In the genomic region with DNA sequence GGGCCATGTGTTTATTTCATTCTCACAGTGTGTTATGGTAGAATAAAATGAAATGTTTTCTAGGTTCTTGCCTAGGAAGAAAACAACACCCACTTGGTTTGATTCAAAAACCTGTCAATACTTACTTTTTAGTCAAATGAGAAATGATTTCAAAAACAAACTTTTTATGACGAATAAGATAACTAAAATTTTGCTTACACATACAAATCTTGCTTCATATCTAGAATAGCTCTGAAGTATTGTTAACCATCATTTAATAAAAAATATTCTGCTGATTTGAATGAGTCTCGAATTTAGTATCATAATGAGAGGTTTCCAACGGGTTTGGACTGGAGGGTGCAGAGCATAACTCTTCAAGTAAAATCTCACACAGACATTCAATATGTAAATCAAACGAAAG, we compare ENCODE assay signal across 11 cellular contexts. TPM values are rescaled to one million over a fixed set of nuclear protein-coding genes. Genes with fewer than 3 reads are reported as not detected.
"Had no signal": no experiment of that assay in that cellular context is flagged by ENCODE, and none has a peak within 500 bp of the region (broad histone marks: within the 10 kb centered on the region; RNA-seq: fewer than 3 reads in every experiment).

No MANE protein-coding gene starts in this region.

- H3K4me3 ChIP-seq: GM23248, GM23338, HAP-1 had no signal

- H2AFZ ChIP-seq: GM23248, GM23338 had no signal

- H3K4me2 ChIP-seq: GM23338 had no signal

- DNase-seq: GM23248, GOT3, H7, H9, HCEC 1CT, HFFc6 had no signal

- H3K9me3 ChIP-seq: HAP-1 had no signal

- FAIRE-seq: H1, H54 had no signal

- H3K9ac ChIP-seq: GM23248 had no signal

- H3K4me1 ChIP-seq: HAP-1 had no signal

- ATAC-seq: GM23338, HCT116 had no signal

- H3K36me3 ChIP-seq: HAP-1 had no signal

- H3K27ac ChIP-seq: GM23248 had no signal

RNA-seq across cellular contexts. Expression of a gene that starts 23.2 kb away (rescaled TPM):
- total RNA-seq: GM23248, H7, H9, HFFc6 had no signal
- polyA plus RNA-seq: GM23248 had no signal
